In genomic region chr2:161199885-161200284, GRCh38 we compare ENCODE assay signal across 9 cellular contexts. TPM values are rescaled to one million over a fixed set of nuclear protein-coding genes. Genes with fewer than 3 reads are reported as not detected.
A peak's percentile ranks its signal among the peaks of the same experiment; 100 is the strongest.
DNase-seq lines count a peak whose midpoint lies in the region; ATAC-seq and TF ChIP-seq lines count a peak whose summit lies in the region.
"Had no signal": no experiment of that assay in that cellular context is flagged by ENCODE, and none has a peak within 500 bp of the region (broad histone marks: within the 10 kb centered on the region; RNA-seq: fewer than 3 reads in every experiment).

No MANE protein-coding gene starts in this region.

- peak; percentile 29 for DNase-seq in epithelial cell of proximal tubule (ENCODE audit: low read depth)
- DNase-seq in SK-N-DZ (ENCODE audit: low spot score): no peak
- no peak for DNase-seq in mesothelial cell of epicardium (ENCODE audit: low spot score in 2 of 2, unreplicated experiment in 2 of 2)
- no peak for DNase-seq in NCI-H1092 (lab: John Stamatoyannopoulos, UW)
- DNase-seq in left cardiac atrium: no peak
- DNase-seq: SK-N-SH had no signal

- no peaks in the 10 kb centered on the region for H3K27me3 Mint-ChIP-seq in mesothelial cell of epicardium (ENCODE audit: low read depth)

- no peaks in the 10 kb centered on the region for H3K4me1 Mint-ChIP-seq in mesothelial cell of epicardium

- ATAC-seq in GM18502 (IDR thresholded peaks at IDR 0.05; ENCODE audit: poor library complexity, unreplicated experiment) (peak; percentile 84), GM21526 (IDR thresholded peaks at IDR 0.05; ENCODE audit: low FRiP score, unreplicated experiment) (peak; percentile 54), HG03439 (IDR thresholded peaks at IDR 0.05; ENCODE audit: unreplicated experiment) (peak; percentile 57), left cardiac atrium (no peak)

- no peak overlapping the region for H3K4me3 ChIP-seq in epithelial cell of proximal tubule (ENCODE audit: low read depth, low read length)

- no peak overlapping the region for H3K4me3 Mint-ChIP-seq in mesothelial cell of epicardium

- peaks cover 33% of the 10 kb centered on the region for H3K36me3 Mint-ChIP-seq in mesothelial cell of epicardium

- H3K27ac Mint-ChIP-seq in mesothelial cell of epicardium: no peak overlapping the region

- TF ChIP-seq CTCF in epithelial cell of proximal tubule (conservative IDR thresholded peaks at IDR 0.05; ENCODE audit: low read depth, low read length): no peak
- no peak for TF ChIP-seq CTCF in mesothelial cell of epicardium (IDR thresholded peaks at IDR 0.05; ENCODE audit: unreplicated experiment)

- peaks cover 6% of the 10 kb centered on the region for H3K9me3 Mint-ChIP-seq in mesothelial cell of epicardium

- intact Hi-C loops in left cardiac atrium (cut with DNase I): no loop called here

RNA-seq across cellular contexts. Expression of gene TANK, which starts 39.7 kb away (rescaled TPM):
- total RNA-seq in epithelial cell of proximal tubule (25.8 and 34.1 TPM in 2 replicates), mesothelial cell of epicardium (53.0 to 59.0 TPM (median 54.5 TPM) in 3 replicates), left cardiac atrium (10 to 100 TPM; 33.6 to 33.7 TPM)
- polyA plus RNA-seq in SK-N-DZ (2014; cell fraction: cytosol; rRNA removed): 23.2 and 38.4 TPM in 2 replicates
- polyA plus RNA-seq in SK-N-DZ (2014; cell fraction: nucleus; rRNA removed): 37.0 and 37.2 TPM in 2 replicates

Comparison
In these comparisons a context has a peak if more than half of its experiments do, and no peak if none do; other contexts are left out.
1. ATAC-seq: peak in GM18502 (single experiment), GM21526 (single experiment) and HG03439 (single experiment); none in left cardiac atrium (0 of 2).